ENCODE assay signal across 16 cellular contexts in genomic region chr2:241490444-241490760, GRCh38. TPM values are rescaled to one million over a fixed set of nuclear protein-coding genes. Genes with fewer than 3 reads are reported as not detected.
DNase-seq lines count a peak whose midpoint lies in the region; ATAC-seq and TF ChIP-seq lines count a peak whose summit lies in the region.
"Had no signal": no experiment of that assay in that cellular context is flagged by ENCODE, and none has a peak within 500 bp of the region (broad histone marks: within the 10 kb centered on the region; RNA-seq: fewer than 3 reads in every experiment).

No MANE protein-coding gene starts in this region.

- peaks cover 6% of the 10 kb centered on the region for H3K36me3 Mint-ChIP-seq in neural crest cell (ENCODE audit: low read depth)
- peaks cover 0 to 22% (median 0%) of the 10 kb centered on the region in 3 donors for H3K36me3 Mint-ChIP-seq in CD8-positive, alpha-beta memory T cell

- intact Hi-C loops in body of pancreas (cut with DNase I): no loop called here

- H3K4me3 Mint-ChIP-seq in neural crest cell: peak overlapping the region; percentile 44
- H3K4me3 Mint-ChIP-seq in CD8-positive, alpha-beta memory T cell: no peak overlapping the region
- H3K4me3 Mint-ChIP-seq: activated T-helper 17 cell treated with anti-CD3 and anti-CD28 coated beads, Interleukin-2, amount 50 U/mL, for 72 hours; central memory CD8-positive, alpha-beta T cell had no signal

- DNase-seq in EH (ENCODE audit: low read depth) (peak; percentile 60), OCI-M1 (lab: John Stamatoyannopoulos, UW) (peak; percentile 66), caudate nucleus (lab: John Stamatoyannopoulos, UW) (peak in 1 of 61 donors; percentile 18), neural crest cell (ENCODE audit: low read depth, low spot score) (no peak), body of pancreas (no peak)
- no peak for DNase-seq in CD8-positive, alpha-beta memory T cell
- DNase-seq: activated CD4-positive, alpha-beta T cell treated with anti-CD3 and anti-CD28 coated beads, Interleukin-2, amount 50 U/mL, for 4 hours; kidney glomerular epithelial cell; MV-4-11; NCI-H1930; sigmoid colon; T1000 had no signal

- no peak for TF ChIP-seq CTCF in neural crest cell (conservative IDR thresholded peaks at IDR 0.05)
- TF ChIP-seq CTCF in body of pancreas (IDR thresholded peaks at IDR 0.05): no peak

- H3K27me3 Mint-ChIP-seq in neural crest cell (ENCODE audit: low read depth): no peaks in the 10 kb centered on the region
- H3K27me3 Mint-ChIP-seq in CD8-positive, alpha-beta memory T cell: no peaks in the 10 kb centered on the region
- H3K27me3 Mint-ChIP-seq: activated T-helper 17 cell treated with anti-CD3 and anti-CD28 coated beads, Interleukin-2, amount 50 U/mL, for 72 hours; central memory CD8-positive, alpha-beta T cell had no signal

- POLR2A ChIA-PET in CD8-positive, alpha-beta memory T cell (lab: Charles Lee): no interaction called here

- no peaks in the 10 kb centered on the region for H3K4me1 ChIP-seq in CD8-positive, alpha-beta memory T cell (ENCODE audit: insufficient read depth, low read length)
- no peaks in the 10 kb centered on the region for H3K4me1 ChIP-seq in body of pancreas
- H3K4me1 ChIP-seq: sigmoid colon had no signal

- H3K36me3 ChIP-seq in CD8-positive, alpha-beta memory T cell (ENCODE audit: insufficient read depth, low read length): no peaks in the 10 kb centered on the region
- H3K36me3 ChIP-seq in body of pancreas (replicated peaks in 1 of 2; ENCODE audit: insufficient read depth in 1 of 2, low read depth in 2 of 2): peaks cover 0 to 10% of the 10 kb centered on the region in 2 donors

- no peaks in the 10 kb centered on the region for H3K4me1 Mint-ChIP-seq in neural crest cell
- H3K4me1 Mint-ChIP-seq in CD8-positive, alpha-beta memory T cell: no peaks in the 10 kb centered on the region
- H3K4me1 Mint-ChIP-seq: activated T-helper 17 cell treated with anti-CD3 and anti-CD28 coated beads, Interleukin-2, amount 50 U/mL, for 72 hours; central memory CD8-positive, alpha-beta T cell had no signal

- H3K27me3 ChIP-seq in CD8-positive, alpha-beta memory T cell (ENCODE audit: insufficient read depth, low read length, poor library complexity, severe bottlenecking): no peaks in the 10 kb centered on the region
- H3K27me3 ChIP-seq in body of pancreas: no peaks in the 10 kb centered on the region
- H3K27me3 ChIP-seq: sigmoid colon had no signal

- H3K4me3 ChIP-seq in CD8-positive, alpha-beta memory T cell (ENCODE audit: low read length): no peak overlapping the region
- no peak overlapping the region for H3K4me3 ChIP-seq in body of pancreas
- H3K4me3 ChIP-seq: sigmoid colon had no signal

- no peaks in the 10 kb centered on the region for H3K9me3 ChIP-seq in CD8-positive, alpha-beta memory T cell (ENCODE audit: low read length)
- H3K9me3 ChIP-seq in body of pancreas: no peaks in the 10 kb centered on the region
- H3K9me3 ChIP-seq: sigmoid colon had no signal

- H3K9me3 Mint-ChIP-seq in neural crest cell: no peaks in the 10 kb centered on the region
- no peaks in the 10 kb centered on the region for H3K9me3 Mint-ChIP-seq in CD8-positive, alpha-beta memory T cell
- H3K9me3 Mint-ChIP-seq: activated T-helper 17 cell treated with anti-CD3 and anti-CD28 coated beads, Interleukin-2, amount 50 U/mL, for 72 hours; central memory CD8-positive, alpha-beta T cell had no signal

- no peak overlapping the region for H3K27ac Mint-ChIP-seq in neural crest cell (ENCODE audit: unreplicated experiment)
- H3K27ac Mint-ChIP-seq in CD8-positive, alpha-beta memory T cell: no peak overlapping the region
- H3K27ac Mint-ChIP-seq: activated T-helper 17 cell treated with anti-CD3 and anti-CD28 coated beads, Interleukin-2, amount 50 U/mL, for 72 hours had no signal

- peak overlapping the region; percentile 80 for H3K27ac ChIP-seq in caudate nucleus (ENCODE audit: low read depth, low read length)
- no peak overlapping the region for H3K27ac ChIP-seq in CD8-positive, alpha-beta memory T cell (ENCODE audit: low read depth, low read length)
- no peak overlapping the region for H3K27ac ChIP-seq in body of pancreas
- H3K27ac ChIP-seq: sigmoid colon had no signal

- TF ChIP-seq POLR2A in body of pancreas (IDR thresholded peaks at IDR 0.05): no peak

- WGBS in body of pancreas, 2 donors: 72% methylated on average over 2 of the region's 2 CpGs; no CpG with 5 or more reads in 1 of the 2 donors

- no peak for ATAC-seq in body of pancreas
- ATAC-seq in HG02571 (IDR thresholded peaks at IDR 0.05; ENCODE audit: unreplicated experiment): no peak
- no peak for ATAC-seq in GM19351 (IDR thresholded peaks at IDR 0.05; ENCODE audit: unreplicated experiment)
- ATAC-seq: activated T-helper 17 cell treated with anti-CD3 and anti-CD28 coated beads, Interleukin-2, amount 50 U/mL, for 72 hours had no signal

- CTCF ChIA-PET in CD8-positive, alpha-beta memory T cell (lab: Charles Lee): no interaction called here

RNA-seq across cellular contexts. Expression of gene STK25, which starts 18.0 kb away (rescaled TPM):
- 215 and 223 TPM in 2 replicates for total RNA-seq in neural crest cell
- 10 to 100 TPM; 95.0 to 96.2 TPM for total RNA-seq in CD8-positive, alpha-beta memory T cell
- 86.3 TPM for polyA plus RNA-seq in CD8-positive, alpha-beta memory T cell
- total RNA-seq in body of pancreas: 100 to 1,000 TPM; 129 to 144 TPM

Comparison
In these comparisons a context has a peak if more than half of its experiments do, and no peak if none do; other contexts are left out.
1. DNase-seq: peak in EH (single experiment) and OCI-M1 (single experiment); none in neural crest cell (single experiment), CD8-positive, alpha-beta memory T cell (0 of 5) and body of pancreas (0 of 4).